ENCODE assay signal across 15 cellular contexts in genomic region chr16:84391151-84391873, GRCh38. TPM values are rescaled to one million over a fixed set of nuclear protein-coding genes. Genes with fewer than 3 reads are reported as not detected.
DNase-seq lines count a peak whose midpoint lies in the region; ATAC-seq and TF ChIP-seq lines count a peak whose summit lies in the region.
"Had no signal": no experiment of that assay in that cellular context is flagged by ENCODE, and none has a peak within 500 bp of the region (broad histone marks: within the 10 kb centered on the region; RNA-seq: fewer than 3 reads in every experiment).

No MANE protein-coding gene starts in this region.

- TF ChIP-seq CTCF in foreskin keratinocyte (conservative IDR thresholded peaks at IDR 0.05) (no peak), osteoblast (IDR thresholded peaks at IDR 0.05; ENCODE audit: extremely low read depth, low read depth, low read length) (no peak)

- peak overlapping the region in 7 of 11 experiments; percentile 17 to 69 (median 63); a peak in 12 of 22 replicates for H3K27ac ChIP-seq in BLaER1 treated with 17β-estradiol and CSF1 and Interleukin-3, amounts not matched to agents 10 nM and 100 nM
- H3K27ac ChIP-seq in foreskin keratinocyte (no peak overlapping the region), osteoblast (ENCODE audit: low read depth, low read length) (no peak overlapping the region)
- H3K27ac ChIP-seq in effector memory CD4-positive, alpha-beta T cell (ENCODE audit: insufficient read depth, low read length, poor library complexity, severe bottlenecking): no peak overlapping the region
- H3K27ac ChIP-seq: body of pancreas had no signal

- peaks cover 16 to 59% (median 41%) of the 10 kb centered on the region in 10 experiments for H3K4me1 ChIP-seq in BLaER1 treated with 17β-estradiol and CSF1 and Interleukin-3, amounts not matched to agents 10 nM and 100 nM
- no peaks in the 10 kb centered on the region for H3K4me1 ChIP-seq in foreskin keratinocyte
- no peaks in the 10 kb centered on the region for H3K4me1 ChIP-seq in osteoblast (ENCODE audit: insufficient read depth, low read length)
- H3K4me1 ChIP-seq in effector memory CD4-positive, alpha-beta T cell (ENCODE audit: control insufficient read depth, insufficient read depth, low read length, poor library complexity, severe bottlenecking): no peaks in the 10 kb centered on the region
- H3K4me1 ChIP-seq: body of pancreas had no signal

- no peaks in the 10 kb centered on the region for H4K20me1 ChIP-seq in BLaER1 treated with 17β-estradiol and CSF1 and Interleukin-3, amounts not matched to agents 10 nM and 100 nM
- no peaks in the 10 kb centered on the region for H4K20me1 ChIP-seq in osteoblast (ENCODE audit: insufficient read depth, low read length)

- no peaks in the 10 kb centered on the region for H3K27me3 ChIP-seq in BLaER1 treated with 17β-estradiol and CSF1 and Interleukin-3, amounts not matched to agents 10 nM and 100 nM
- H3K27me3 ChIP-seq in foreskin keratinocyte (peaks cover 25% of the 10 kb centered on the region), osteoblast (ENCODE audit: insufficient read depth, low read length) (no peaks in the 10 kb centered on the region)
- H3K27me3 ChIP-seq in effector memory CD4-positive, alpha-beta T cell (replicated peaks; ENCODE audit: control insufficient read depth, insufficient read depth, low read length, poor library complexity, severe bottlenecking): peaks cover 5% of the 10 kb centered on the region
- H3K27me3 ChIP-seq: body of pancreas had no signal

- H2AFZ ChIP-seq in osteoblast (ENCODE audit: low read length): peak overlapping the region; percentile 65

- H3K4me2 ChIP-seq in BLaER1 treated with 17β-estradiol and CSF1 and Interleukin-3, amounts not matched to agents 10 nM and 100 nM: peak overlapping the region; percentile 45 to 91 (median 73); a peak in 21 of 22 replicates
- peak overlapping the region; percentile 66 for H3K4me2 ChIP-seq in osteoblast (ENCODE audit: insufficient read depth, low read length)

- DNase-seq in astrocyte of the hippocampus (ENCODE audit: low read depth, low spot score) (peak; percentile 33), foreskin keratinocyte (peak in 1 of 2 donors; percentile 75), osteoblast (ENCODE audit: insufficient read length, low spot score, missing footprints) (peak; percentile 80), COLO829 (ENCODE audit: low spot score) (no peak)
- no peak for DNase-seq in effector memory CD4-positive, alpha-beta T cell
- DNase-seq: body of pancreas; DMS153; NCI-H82; stimulated activated CD4-positive, alpha-beta T cell treated with anti-CD3 and anti-CD28 coated beads, Interleukin-15, amount 100 ng/mL, for 24 hours had no signal

- peak; percentile 47 for ATAC-seq in foreskin keratinocyte
- no peak for ATAC-seq in HG03432 (IDR thresholded peaks at IDR 0.05; ENCODE audit: unreplicated experiment)
- ATAC-seq in GM18519 (IDR thresholded peaks at IDR 0.05; ENCODE audit: low FRiP score, unreplicated experiment): no peak
- ATAC-seq: activated T-helper 17 cell treated with anti-CD3 and anti-CD28 coated beads, Interleukin-2, amount 50 U/mL, for 72 hours; body of pancreas had no signal

- H3K9me3 ChIP-seq in BLaER1 treated with 17β-estradiol and CSF1 and Interleukin-3, amounts not matched to agents 10 nM and 100 nM (replicated peaks in 1 of 11): peaks cover 0 to under 1% (median under 1%) of the 10 kb centered on the region in 11 experiments; a peak in 2 of 22 replicates
- H3K9me3 ChIP-seq in osteoblast (ENCODE audit: low read depth, low read length): no peaks in the 10 kb centered on the region
- no peaks in the 10 kb centered on the region for H3K9me3 ChIP-seq in effector memory CD4-positive, alpha-beta T cell (ENCODE audit: control insufficient read depth, low read length)
- H3K9me3 ChIP-seq: body of pancreas had no signal

- peak overlapping the region in 6 of 11 experiments; percentile 19 to 58 (median 50); a peak in 10 of 22 replicates for H3K9ac ChIP-seq in BLaER1 treated with 17β-estradiol and CSF1 and Interleukin-3, amounts not matched to agents 10 nM and 100 nM

- no peaks in the 10 kb centered on the region for H3K79me2 ChIP-seq in osteoblast (ENCODE audit: insufficient read depth, low read length)

- peak overlapping the region in 3 of 10 experiments; percentile 1 to 18 (median 9); a peak in 3 of 20 replicates for H3K4me3 ChIP-seq in BLaER1 treated with 17β-estradiol and CSF1 and Interleukin-3, amounts not matched to agents 10 nM and 100 nM
- H3K4me3 ChIP-seq in osteoblast (ENCODE audit: insufficient read depth, low read length): peak overlapping the region; percentile 23
- no peak overlapping the region for H3K4me3 ChIP-seq in effector memory CD4-positive, alpha-beta T cell (ENCODE audit: insufficient read depth, low read depth, low read length, poor library complexity, severe bottlenecking)
- H3K4me3 ChIP-seq: body of pancreas had no signal

- no peaks in the 10 kb centered on the region for H3K36me3 ChIP-seq in BLaER1 treated with 17β-estradiol and CSF1 and Interleukin-3, amounts not matched to agents 10 nM and 100 nM
- H3K36me3 ChIP-seq in osteoblast (ENCODE audit: insufficient read depth, low read length): no peaks in the 10 kb centered on the region
- no peaks in the 10 kb centered on the region for H3K36me3 ChIP-seq in effector memory CD4-positive, alpha-beta T cell (ENCODE audit: control insufficient read depth, insufficient read depth, low read length)

RNA-seq across cellular contexts. Expression of gene ATP2C2, which starts 23.0 kb away (rescaled TPM):
- 0.17 and 0.25 TPM in 2 replicates for total RNA-seq in foreskin keratinocyte
- polyA plus RNA-seq in foreskin keratinocyte: 0.10 TPM in 2 replicates
- total RNA-seq in osteoblast: not detected in 2 replicates
- total RNA-seq: activated T-helper 17 cell treated with anti-CD3 and anti-CD28 coated beads, Interleukin-2, amount 50 U/mL, for 72 hours; HT1080; osteocyte had no signal

Comparison
In these comparisons a context has a peak if more than half of its experiments do, and no peak if none do; other contexts are left out.
1. H3K27ac ChIP-seq: peak in BLaER1 treated with 17β-estradiol and CSF1 and Interleukin-3, amounts not matched to agents 10 nM and 100 nM (7 of 11); none in foreskin keratinocyte (single experiment), osteoblast (single experiment) and effector memory CD4-positive, alpha-beta T cell (single experiment).
2. DNase-seq: peak in astrocyte of the hippocampus (single experiment) and osteoblast (single experiment); none in COLO829 (single experiment) and effector memory CD4-positive, alpha-beta T cell (0 of 3).